1 cellular context compared by ENCODE assay signal in the genomic region with DNA sequence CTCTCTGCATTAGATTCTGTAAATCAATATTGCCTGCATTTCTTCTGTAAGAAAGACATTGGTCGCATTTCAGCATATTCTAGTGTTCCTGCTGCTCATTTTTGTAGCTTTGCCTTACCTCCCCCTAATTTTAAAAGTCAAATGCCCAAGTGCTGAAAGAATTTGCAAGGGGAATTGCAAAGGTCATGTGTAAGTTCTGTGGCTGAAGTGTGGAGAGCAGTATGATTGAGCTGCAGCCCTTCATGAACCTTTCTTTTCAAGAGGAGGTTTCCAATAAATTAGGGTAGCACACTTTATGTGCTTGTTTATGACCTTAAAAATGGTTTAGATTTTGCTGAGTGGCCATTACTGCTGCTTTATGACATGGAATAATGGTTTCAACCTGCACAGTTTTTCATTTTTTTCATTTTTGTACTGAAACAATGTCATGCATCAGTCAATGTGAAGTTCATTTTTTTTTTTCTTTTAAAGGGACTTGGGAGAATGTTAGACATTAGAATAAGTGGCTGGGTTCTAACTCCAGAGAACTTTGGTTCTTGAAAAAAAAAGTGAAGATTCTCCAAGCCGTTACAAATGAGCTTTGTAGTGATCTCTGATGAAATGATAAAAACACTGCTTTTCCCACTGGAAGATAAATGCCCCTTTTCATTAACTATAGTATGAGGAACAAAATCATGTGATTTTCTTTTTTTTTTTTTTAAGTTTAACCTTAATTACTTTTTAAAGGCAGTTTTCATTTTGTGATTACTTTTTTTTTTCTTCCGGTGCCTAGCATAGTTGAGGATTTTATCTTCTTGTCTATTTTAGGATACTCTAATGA.
TF ChIP-seq lines count a peak whose summit lies in the region.

No MANE protein-coding gene starts in this region.

TF ChIP-seq in GM23338, 12 proteins besides CTCF, POLR2A, EP300 and RAD21 (continued from another document):
- TF ChIP-seq, protein P1, sequence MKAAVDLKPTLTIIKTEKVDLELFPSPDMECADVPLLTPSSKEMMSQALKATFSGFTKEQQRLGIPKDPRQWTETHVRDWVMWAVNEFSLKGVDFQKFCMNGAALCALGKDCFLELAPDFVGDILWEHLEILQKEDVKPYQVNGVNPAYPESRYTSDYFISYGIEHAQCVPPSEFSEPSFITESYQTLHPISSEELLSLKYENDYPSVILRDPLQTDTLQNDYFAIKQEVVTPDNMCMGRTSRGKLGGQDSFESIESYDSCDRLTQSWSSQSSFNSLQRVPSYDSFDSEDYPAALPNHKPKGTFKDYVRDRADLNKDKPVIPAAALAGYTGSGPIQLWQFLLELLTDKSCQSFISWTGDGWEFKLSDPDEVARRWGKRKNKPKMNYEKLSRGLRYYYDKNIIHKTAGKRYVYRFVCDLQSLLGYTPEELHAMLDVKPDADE (IDR thresholded peaks at IDR 0.05), result no peak
- TF ChIP-seq, protein P2, sequence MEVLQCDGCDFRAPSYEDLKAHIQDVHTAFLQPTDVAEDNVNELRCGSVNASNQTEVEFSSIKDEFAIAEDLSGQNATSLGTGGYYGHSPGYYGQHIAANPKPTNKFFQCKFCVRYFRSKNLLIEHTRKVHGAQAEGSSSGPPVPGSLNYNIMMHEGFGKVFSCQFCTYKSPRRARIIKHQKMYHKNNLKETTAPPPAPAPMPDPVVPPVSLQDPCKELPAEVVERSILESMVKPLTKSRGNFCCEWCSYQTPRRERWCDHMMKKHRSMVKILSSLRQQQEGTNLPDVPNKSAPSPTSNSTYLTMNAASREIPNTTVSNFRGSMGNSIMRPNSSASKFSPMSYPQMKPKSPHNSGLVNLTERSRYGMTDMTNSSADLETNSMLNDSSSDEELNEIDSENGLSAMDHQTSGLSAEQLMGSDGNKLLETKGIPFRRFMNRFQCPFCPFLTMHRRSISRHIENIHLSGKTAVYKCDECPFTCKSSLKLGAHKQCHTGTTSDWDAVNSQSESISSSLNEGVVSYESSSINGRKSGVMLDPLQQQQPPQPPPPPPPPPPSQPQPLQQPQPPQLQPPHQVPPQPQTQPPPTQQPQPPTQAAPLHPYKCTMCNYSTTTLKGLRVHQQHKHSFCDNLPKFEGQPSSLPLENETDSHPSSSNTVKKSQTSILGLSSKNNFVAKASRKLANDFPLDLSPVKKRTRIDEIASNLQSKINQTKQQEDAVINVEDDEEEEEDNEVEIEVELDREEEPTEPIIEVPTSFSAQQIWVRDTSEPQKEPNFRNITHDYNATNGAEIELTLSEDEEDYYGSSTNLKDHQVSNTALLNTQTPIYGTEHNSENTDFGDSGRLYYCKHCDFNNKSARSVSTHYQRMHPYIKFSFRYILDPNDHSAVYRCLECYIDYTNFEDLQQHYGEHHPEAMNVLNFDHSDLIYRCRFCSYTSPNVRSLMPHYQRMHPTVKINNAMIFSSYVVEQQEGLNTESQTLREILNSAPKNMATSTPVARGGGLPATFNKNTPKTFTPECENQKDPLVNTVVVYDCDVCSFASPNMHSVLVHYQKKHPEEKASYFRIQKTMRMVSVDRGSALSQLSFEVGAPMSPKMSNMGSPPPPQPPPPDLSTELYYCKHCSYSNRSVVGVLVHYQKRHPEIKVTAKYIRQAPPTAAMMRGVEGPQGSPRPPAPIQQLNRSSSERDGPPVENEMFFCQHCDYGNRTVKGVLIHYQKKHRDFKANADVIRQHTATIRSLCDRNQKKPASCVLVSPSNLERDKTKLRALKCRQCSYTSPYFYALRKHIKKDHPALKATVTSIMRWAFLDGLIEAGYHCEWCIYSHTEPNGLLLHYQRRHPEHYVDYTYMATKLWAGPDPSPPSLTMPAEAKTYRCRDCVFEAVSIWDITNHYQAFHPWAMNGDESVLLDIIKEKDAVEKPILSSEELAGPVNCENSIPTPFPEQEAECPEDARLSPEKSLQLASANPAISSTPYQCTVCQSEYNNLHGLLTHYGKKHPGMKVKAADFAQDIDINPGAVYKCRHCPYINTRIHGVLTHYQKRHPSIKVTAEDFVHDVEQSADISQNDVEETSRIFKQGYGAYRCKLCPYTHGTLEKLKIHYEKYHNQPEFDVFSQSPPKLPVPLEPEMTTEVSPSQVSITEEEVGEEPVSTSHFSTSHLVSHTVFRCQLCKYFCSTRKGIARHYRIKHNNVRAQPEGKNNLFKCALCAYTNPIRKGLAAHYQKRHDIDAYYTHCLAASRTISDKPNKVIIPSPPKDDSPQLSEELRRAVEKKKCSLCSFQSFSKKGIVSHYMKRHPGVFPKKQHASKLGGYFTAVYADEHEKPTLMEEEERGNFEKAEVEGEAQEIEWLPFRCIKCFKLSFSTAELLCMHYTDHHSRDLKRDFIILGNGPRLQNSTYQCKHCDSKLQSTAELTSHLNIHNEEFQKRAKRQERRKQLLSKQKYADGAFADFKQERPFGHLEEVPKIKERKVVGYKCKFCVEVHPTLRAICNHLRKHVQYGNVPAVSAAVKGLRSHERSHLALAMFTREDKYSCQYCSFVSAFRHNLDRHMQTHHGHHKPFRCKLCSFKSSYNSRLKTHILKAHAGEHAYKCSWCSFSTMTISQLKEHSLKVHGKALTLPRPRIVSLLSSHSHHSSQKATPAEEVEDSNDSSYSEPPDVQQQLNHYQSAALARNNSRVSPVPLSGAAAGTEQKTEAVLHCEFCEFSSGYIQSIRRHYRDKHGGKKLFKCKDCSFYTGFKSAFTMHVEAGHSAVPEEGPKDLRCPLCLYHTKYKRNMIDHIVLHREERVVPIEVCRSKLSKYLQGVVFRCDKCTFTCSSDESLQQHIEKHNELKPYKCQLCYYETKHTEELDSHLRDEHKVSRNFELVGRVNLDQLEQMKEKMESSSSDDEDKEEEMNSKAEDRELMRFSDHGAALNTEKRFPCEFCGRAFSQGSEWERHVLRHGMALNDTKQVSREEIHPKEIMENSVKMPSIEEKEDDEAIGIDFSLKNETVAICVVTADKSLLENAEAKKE (CRISPR knock-in tag; IDR thresholded peaks at IDR 0.05), result no peak
